ENCODE assay signal across 13 cellular contexts in the genomic region with DNA sequence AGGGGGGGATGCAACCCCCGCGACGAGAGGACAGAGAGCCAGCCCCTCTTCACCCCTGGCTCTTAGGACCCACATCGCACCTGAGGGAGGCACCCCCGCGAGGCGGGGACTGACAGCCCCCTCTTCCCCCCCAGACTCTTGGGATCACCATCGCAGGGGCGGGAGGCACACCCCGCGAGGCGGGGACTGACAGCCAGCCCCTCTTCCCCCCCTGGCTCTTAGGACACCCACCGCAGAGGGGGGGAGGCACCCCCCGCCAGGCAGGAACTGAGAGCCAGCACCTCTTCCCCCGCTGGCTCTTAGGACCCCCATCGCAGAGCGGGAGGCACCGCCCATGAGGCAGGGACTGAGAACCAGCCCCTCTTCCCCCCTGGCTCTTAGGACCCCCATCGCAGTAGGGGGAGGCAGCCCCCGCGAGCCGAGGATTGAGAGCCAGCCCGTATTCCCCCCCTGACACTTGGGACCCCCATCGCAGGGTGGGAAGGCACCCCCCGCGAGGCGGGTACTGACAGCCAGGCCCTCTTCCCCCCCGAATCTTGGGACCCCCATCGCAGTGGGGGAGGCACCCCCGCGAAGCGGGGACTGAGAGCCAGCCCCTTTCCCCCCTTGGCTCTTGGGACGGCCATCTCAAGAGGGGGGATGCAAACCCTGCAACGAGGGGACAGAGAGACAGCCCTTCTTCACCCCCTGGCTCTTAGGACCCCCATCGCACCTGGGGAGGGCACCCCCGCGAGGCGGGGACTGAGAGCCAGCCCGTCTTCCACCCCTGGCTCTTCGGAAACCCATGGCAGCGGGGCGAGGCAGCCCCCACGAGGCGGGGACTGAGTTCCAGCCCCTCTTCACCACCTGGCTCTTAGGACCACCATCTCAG.
DNase-seq lines count a peak whose midpoint lies in the region; ATAC-seq, FAIRE-seq and TF ChIP-seq lines count a peak whose summit lies in the region.
"Had no signal": no experiment of that assay in that cellular context is flagged by ENCODE, and none has a peak within 500 bp of the region (broad histone marks: within the 10 kb centered on the region; RNA-seq: fewer than 3 reads in every experiment).

No MANE protein-coding gene starts in this region.

- no peaks in the 10 kb centered on the region for H3K27me3 ChIP-seq in osteoblast (ENCODE audit: insufficient read depth, low read length)
- no peaks in the 10 kb centered on the region for H3K27me3 ChIP-seq in aorta (ENCODE audit: control insufficient read depth in 1 of 2, insufficient read depth in 2 of 2, low read length in 1 of 2)
- H3K27me3 ChIP-seq: BLaER1 treated with 17β-estradiol and CSF1 and Interleukin-3, amounts not matched to agents 10 nM and 100 nM had no signal

- no peaks in the 10 kb centered on the region for H4K20me1 ChIP-seq in osteoblast (ENCODE audit: insufficient read depth, low read length)
- H4K20me1 ChIP-seq: BLaER1 treated with 17β-estradiol and CSF1 and Interleukin-3, amounts not matched to agents 10 nM and 100 nM had no signal

- H3K9ac ChIP-seq in kidney (ENCODE audit: low read length in 2 of 2): no peak overlapping the region
- H3K9ac ChIP-seq: BLaER1 treated with 17β-estradiol and CSF1 and Interleukin-3, amounts not matched to agents 10 nM and 100 nM had no signal

- no peak overlapping the region for H3K4me2 ChIP-seq in osteoblast (ENCODE audit: insufficient read depth, low read length)
- H3K4me2 ChIP-seq: BLaER1 treated with 17β-estradiol and CSF1 and Interleukin-3, amounts not matched to agents 10 nM and 100 nM had no signal

- peak; percentile 13 for DNase-seq in activated gamma-delta T cell (lab: John Stamatoyannopoulos, UW)
- DNase-seq in activated gamma-delta T cell treated with Interleukin-2 at 50 U/mL for 16 hours: no peak
- peak; percentile 61 for DNase-seq in kidney
- peak; percentile 26 for DNase-seq in osteoblast (ENCODE audit: insufficient read length, low spot score, missing footprints)
- DNase-seq in aorta: peak in 1 of 2 donors; percentile 64
- no peak for DNase-seq in AG20443 (ENCODE audit: low spot score)
- DNase-seq: CD4-positive, CD25-positive, alpha-beta regulatory T cell; DMS53; HCEC 1CT had no signal

- H3K27ac ChIP-seq in kidney (ENCODE audit: low read depth in 2 of 2, low read length in 2 of 2): no peak overlapping the region
- H3K27ac ChIP-seq in osteoblast (ENCODE audit: low read depth, low read length): no peak overlapping the region
- no peak overlapping the region for H3K27ac ChIP-seq in aorta (ENCODE audit: low read depth in 1 of 2, low read length in 2 of 2)
- H3K27ac ChIP-seq: 22Rv1; BLaER1 treated with 17β-estradiol and CSF1 and Interleukin-3, amounts not matched to agents 10 nM and 100 nM; HL-60 had no signal

- 97% methylated on average over 25 to 44 of the region's 44 CpGs for WGBS in aorta, 2 donors

- peak; percentile 41 for ATAC-seq in aorta (ENCODE audit: low FRiP score)
- ATAC-seq in HG02610 (IDR thresholded peaks at IDR 0.05; ENCODE audit: unreplicated experiment): no peak

- no peak for FAIRE-seq in kidney (lab: Jason Lieb, UNC)

- no peak for TF ChIP-seq CTCF in kidney (IDR thresholded peaks at IDR 0.05; ENCODE audit: borderline replicate concordance, extremely low read depth, insufficient read depth)
- no peak for TF ChIP-seq CTCF in osteoblast (IDR thresholded peaks at IDR 0.05; ENCODE audit: extremely low read depth, low read depth, low read length)

- H3K4me3 ChIP-seq in kidney (ENCODE audit: low read length in 2 of 2) (no peak overlapping the region), osteoblast (ENCODE audit: insufficient read depth, low read length) (no peak overlapping the region), aorta (ENCODE audit: low read length in 2 of 2) (no peak overlapping the region)

- intact Hi-C loops in kidney (cut with DNase I) (no loop called here), aorta (cut with DNase I) (no loop called here)

- no peaks in the 10 kb centered on the region for H3K9me3 ChIP-seq in kidney (ENCODE audit: control insufficient read depth in 1 of 2, low read length in 2 of 2)
- H3K9me3 ChIP-seq in osteoblast (ENCODE audit: low read depth, low read length): no peaks in the 10 kb centered on the region
- H3K9me3 ChIP-seq in aorta (ENCODE audit: control insufficient read depth, low read length): no peaks in the 10 kb centered on the region

- H3K79me2 ChIP-seq in osteoblast (ENCODE audit: insufficient read depth, low read length): no peaks in the 10 kb centered on the region

- H3K4me1 ChIP-seq in kidney (ENCODE audit: control insufficient read depth in 1 of 2, insufficient read depth in 1 of 2, low read depth in 1 of 2, low read length in 2 of 2): no peaks in the 10 kb centered on the region
- no peaks in the 10 kb centered on the region for H3K4me1 ChIP-seq in osteoblast (ENCODE audit: insufficient read depth, low read length)
- H3K4me1 ChIP-seq in aorta (ENCODE audit: control insufficient read depth in 1 of 2, insufficient read depth in 2 of 2, low read length in 2 of 2): no peaks in the 10 kb centered on the region
- H3K4me1 ChIP-seq: BLaER1 treated with 17β-estradiol and CSF1 and Interleukin-3, amounts not matched to agents 10 nM and 100 nM had no signal

- H3K36me3 ChIP-seq in kidney (ENCODE audit: control insufficient read depth in 1 of 2, insufficient read depth in 2 of 2, low read length in 2 of 2) (no peaks in the 10 kb centered on the region), osteoblast (ENCODE audit: insufficient read depth, low read length) (no peaks in the 10 kb centered on the region), aorta (ENCODE audit: control insufficient read depth in 1 of 2, insufficient read depth in 2 of 2, low read length in 1 of 2) (no peaks in the 10 kb centered on the region)
- H3K36me3 ChIP-seq: BLaER1 treated with 17β-estradiol and CSF1 and Interleukin-3, amounts not matched to agents 10 nM and 100 nM had no signal

- H2AFZ ChIP-seq in osteoblast (ENCODE audit: low read length): no peak overlapping the region

Comparison
In these comparisons a context has a peak if more than half of its experiments do, and no peak if none do; other contexts are left out.
1. DNase-seq: peak in activated gamma-delta T cell (single experiment), kidney (single experiment) and osteoblast (single experiment); none in activated gamma-delta T cell treated with Interleukin-2 at 50 U/mL for 16 hours (single experiment) and AG20443 (single experiment).